8 cellular contexts compared by ENCODE assay signal in genomic region chr1:176880954-176881595, GRCh38.
DNase-seq lines count a peak whose midpoint lies in the region; ATAC-seq and TF ChIP-seq lines count a peak whose summit lies in the region.

No MANE protein-coding gene starts in this region.

- H3K27me3 ChIP-seq in heart left ventricle (no peaks in the 10 kb centered on the region), psoas muscle (ENCODE audit: insufficient read depth in 3 of 3, low read length in 2 of 3) (no peaks in the 10 kb centered on the region)

- peak; percentile 19 for DNase-seq in activated naive CD4-positive, alpha-beta T cell treated with Interleukin-2 at 50 U/mL for 16 hours
- DNase-seq in activated naive CD4-positive, alpha-beta T cell treated with anti-CD3 and anti-CD28 coated beads, Interleukin-2, amount 50 U/mL, for 16 hours, result no peak
- DNase-seq in NCI-H774 (lab: John Stamatoyannopoulos, UW), result peak; percentile 72
- DNase-seq in activated naive CD4-positive, alpha-beta T cell treated with anti-CD3 and anti-CD28 coated beads, Interleukin-2, amount 10 ng/mL, durations not matched to agents 7 days and 5 days, result peak; percentile 59
- DNase-seq in heart left ventricle, result peak; percentile 58 to 71 (median 68)
- peak; percentile 65 to 82 for DNase-seq in psoas muscle

- no peaks in the 10 kb centered on the region for H3K9me3 ChIP-seq in heart left ventricle
- H3K9me3 ChIP-seq in psoas muscle, result no peaks in the 10 kb centered on the region

- no peaks in the 10 kb centered on the region for H3K27me3 Mint-ChIP-seq in activated naive CD4-positive, alpha-beta T cell treated with anti-CD3 and anti-CD28 coated beads, Interleukin-2, amount 10 ng/mL, durations not matched to agents 7 days and 5 days

- H3K36me3 ChIP-seq in heart left ventricle, result no peaks in the 10 kb centered on the region
- no peaks in the 10 kb centered on the region for H3K36me3 ChIP-seq in psoas muscle (ENCODE audit: insufficient read depth in 1 of 2, low read depth in 1 of 2)

- H3K27ac Mint-ChIP-seq in activated naive CD4-positive, alpha-beta T cell treated with anti-CD3 and anti-CD28 coated beads, Interleukin-2, amount 10 ng/mL, durations not matched to agents 7 days and 5 days, result no peak overlapping the region

- TF ChIP-seq POLR2A in heart left ventricle (IDR thresholded peaks at IDR 0.05), result no peak

- 15 to 20% (median 16%) methylated on average over 9 of the region's 9 CpGs for WGBS in heart left ventricle, 4 donors
- WGBS in psoas muscle, 3 donors, result 12 to 16% (median 14%) methylated on average over 9 of the region's 9 CpGs

- H3K27ac ChIP-seq in heart left ventricle (no peak overlapping the region), psoas muscle (no peak overlapping the region)

- TF ChIP-seq CTCF in heart left ventricle (IDR thresholded peaks at IDR 0.05) (peak; percentile 69 to 87 (median 79)), psoas muscle (IDR thresholded peaks at IDR 0.05) (peak; percentile 89)

- intact Hi-C loops in heart left ventricle (cut with DNase I) (loop anchor here (1.0 to 10.0 kb wide), 11 partner anchors 189 to 1509 kb away; no protein-coding TSS in a partner anchor), psoas muscle (cut with DNase I) (loop anchor here (1.0 to 10.0 kb wide), 4 partner anchors 322 to 506 kb away; no protein-coding TSS in a partner anchor)

- H3K4me3 ChIP-seq in heart left ventricle (no peak overlapping the region), psoas muscle (no peak overlapping the region)

- peaks cover 0 to 5% (median 0%) of the 10 kb centered on the region in 12 donors for H3K4me1 ChIP-seq in heart left ventricle
- no peaks in the 10 kb centered on the region for H3K4me1 ChIP-seq in psoas muscle

- H3K4me3 Mint-ChIP-seq in activated naive CD4-positive, alpha-beta T cell treated with anti-CD3 and anti-CD28 coated beads, Interleukin-2, amount 10 ng/mL, durations not matched to agents 7 days and 5 days, result no peak overlapping the region

- CTCF ChIA-PET in activated naive CD4-positive, alpha-beta T cell treated with anti-CD3 and anti-CD28 coated beads, Interleukin-2, amount 10 ng/mL, durations not matched to agents 7 days and 5 days (lab: Charles Lee), result interaction anchor here (0.7 to 2.0 kb wide), 4 partner anchors 13 to 1503 kb away, joined by 3 to 6 read pairs (median 4); no protein-coding TSS in a partner anchor

- no peaks in the 10 kb centered on the region for H3K4me1 Mint-ChIP-seq in activated naive CD4-positive, alpha-beta T cell treated with anti-CD3 and anti-CD28 coated beads, Interleukin-2, amount 10 ng/mL, durations not matched to agents 7 days and 5 days

- H3K36me3 Mint-ChIP-seq in activated naive CD4-positive, alpha-beta T cell treated with anti-CD3 and anti-CD28 coated beads, Interleukin-2, amount 10 ng/mL, durations not matched to agents 7 days and 5 days, result no peaks in the 10 kb centered on the region

- H3K9me3 Mint-ChIP-seq in activated naive CD4-positive, alpha-beta T cell treated with anti-CD3 and anti-CD28 coated beads, Interleukin-2, amount 10 ng/mL, durations not matched to agents 7 days and 5 days, result no peaks in the 10 kb centered on the region

- ATAC-seq in HG03354 (IDR thresholded peaks at IDR 0.05; ENCODE audit: poor library complexity, severe bottlenecking, unreplicated experiment), result peak; percentile 67
- ATAC-seq in heart left ventricle, result peak; percentile 57 to 92 (median 80)
- ATAC-seq in psoas muscle, result peak; percentile 82 to 91 (median 88)
- ATAC-seq in GM18498 (IDR thresholded peaks at IDR 0.05; ENCODE audit: unreplicated experiment), result no peak
